7 cellular contexts compared by ENCODE assay signal in genomic region chr1:112673589-112674439, GRCh38. TPM values are rescaled to one million over a fixed set of nuclear protein-coding genes. Genes with fewer than 3 reads are reported as not detected.
A peak's percentile ranks its signal among the peaks of the same experiment; 100 is the strongest.
DNase-seq lines count a peak whose midpoint lies in the region; FAIRE-seq and TF ChIP-seq lines count a peak whose summit lies in the region.

No MANE protein-coding gene starts in this region.

- peaks cover 46% of the 10 kb centered on the region for H3K4me1 Mint-ChIP-seq in HFFc6 (ENCODE audit: low read depth)
- H3K4me1 Mint-ChIP-seq in dendritic cell treated with granulocyte-macrophage colony-stimulating factor and Interleukin-4, amounts not matched to agents 40 ng/mL and 50 ng/mL, for 4 days (ENCODE audit: low read depth), result peaks cover 34% of the 10 kb centered on the region

- H3K27me3 Mint-ChIP-seq in HFFc6 (ENCODE audit: insufficient read depth), result peaks cover 9% of the 10 kb centered on the region; the same call in 1 of the 2 replicates
- H3K27me3 Mint-ChIP-seq in dendritic cell treated with granulocyte-macrophage colony-stimulating factor and Interleukin-4, amounts not matched to agents 40 ng/mL and 50 ng/mL, for 4 days, result peaks cover 9% of the 10 kb centered on the region

- peaks cover 38% of the 10 kb centered on the region for H3K4me1 ChIP-seq in ES-I3 (ENCODE audit: insufficient read depth, low read length)
- peaks cover 30% of the 10 kb centered on the region for H3K4me1 ChIP-seq in suprapubic skin

- peak; percentile 65 for FAIRE-seq in RCC 7860 (lab: Jason Lieb, UNC)

- H3K9ac ChIP-seq in ES-I3 (ENCODE audit: low read depth, low read length), result peak overlapping the region; percentile 91

- WGBS in lower leg skin, 2 donors, result 3% methylated on average over 18 of the region's 18 CpGs
- WGBS in suprapubic skin, result 4% methylated on average over 18 of the region's 18 CpGs

- no peak for TF ChIP-seq EP300 in suprapubic skin (IDR thresholded peaks at IDR 0.05)

- peak overlapping the region; percentile 87 for H3K27ac ChIP-seq in suprapubic skin

- H3K27me3 ChIP-seq in suprapubic skin, result no peaks in the 10 kb centered on the region

- peaks cover 36% of the 10 kb centered on the region for H3K36me3 Mint-ChIP-seq in HFFc6 (ENCODE audit: low read depth)
- H3K36me3 Mint-ChIP-seq in dendritic cell treated with granulocyte-macrophage colony-stimulating factor and Interleukin-4, amounts not matched to agents 40 ng/mL and 50 ng/mL, for 4 days (ENCODE audit: low read depth), result peaks cover 53% of the 10 kb centered on the region

- TF ChIP-seq POLR2A in lower leg skin (IDR thresholded peaks at IDR 0.05) (no peak), suprapubic skin (IDR thresholded peaks at IDR 0.05) (no peak)

- DNase-seq in HFFc6 (peak; percentile 60), RCC 7860 (ENCODE audit: low spot score) (peak; percentile 54), lower leg skin (ENCODE audit: low spot score in 2 of 2) (peak in 1 of 2 donors; percentile 74), suprapubic skin (ENCODE audit: low spot score in 2 of 2) (no peak), NCI-H2227 treated with DMSO at 0.1 percent for 48 hours (lab: John Stamatoyannopoulos, UW) (no peak)

- H3K36me3 ChIP-seq in ES-I3 (ENCODE audit: insufficient read depth, low read length), result peaks cover 5% of the 10 kb centered on the region; the same call in 1 of the 2 replicates
- peaks cover 30% of the 10 kb centered on the region for H3K36me3 ChIP-seq in suprapubic skin

- H3K4me3 Mint-ChIP-seq in HFFc6, result peak overlapping the region; percentile 96
- H3K4me3 Mint-ChIP-seq in dendritic cell treated with granulocyte-macrophage colony-stimulating factor and Interleukin-4, amounts not matched to agents 40 ng/mL and 50 ng/mL, for 4 days, result peak overlapping the region; percentile 100

- peak overlapping the region; percentile 98 for H3K27ac Mint-ChIP-seq in HFFc6
- peak overlapping the region; percentile 100 for H3K27ac Mint-ChIP-seq in dendritic cell treated with granulocyte-macrophage colony-stimulating factor and Interleukin-4, amounts not matched to agents 40 ng/mL and 50 ng/mL, for 4 days

- no peaks in the 10 kb centered on the region for H3K9me3 Mint-ChIP-seq in HFFc6
- no peaks in the 10 kb centered on the region for H3K9me3 Mint-ChIP-seq in dendritic cell treated with granulocyte-macrophage colony-stimulating factor and Interleukin-4, amounts not matched to agents 40 ng/mL and 50 ng/mL, for 4 days

- H3K9me3 ChIP-seq in ES-I3 (ENCODE audit: control insufficient read depth, insufficient read depth, low read length), result no peaks in the 10 kb centered on the region
- no peaks in the 10 kb centered on the region for H3K9me3 ChIP-seq in suprapubic skin

- H3K4me3 ChIP-seq in lower leg skin (ENCODE audit: low read depth, poor library complexity, severe bottlenecking), result peak overlapping the region; percentile 79
- H3K4me3 ChIP-seq in suprapubic skin, result peak overlapping the region; percentile 93

- intact Hi-C loops in dendritic cell treated with granulocyte-macrophage colony-stimulating factor and Interleukin-4, amounts not matched to agents 40 ng/mL and 50 ng/mL, for 4 days (cut with micrococcal nuclease), result loop anchor here (2.0 to 5.0 kb wide), 2 partner anchors 31 to 47 kb away; no protein-coding TSS in a partner anchor
- intact Hi-C loops in lower leg skin (cut with DNase I; ENCODE audit: low total_unique reads), result no loop called here

- peak; percentile 78 for TF ChIP-seq CTCF in HFFc6 (IDR thresholded peaks at IDR 0.05)
- TF ChIP-seq CTCF in lower leg skin (IDR thresholded peaks at IDR 0.05), result no peak
- TF ChIP-seq CTCF in suprapubic skin (IDR thresholded peaks at IDR 0.05), result peak; percentile 9 to 47

RNA-seq across cellular contexts. Expression of gene MOV10, which starts 0.6 kb away (rescaled TPM):
- total RNA-seq in HFFc6 (2021; fragmentation: NEBNext Ultra II Directional; extraction: Animal tissue kit (Norgen Biotek cat#: 25700)), result 10 to 100 TPM; 61.6 to 86.0 (median 83.5) TPM
- total RNA-seq in lower leg skin (100 to 1,000 TPM in 1 of 4 donors, 10 to 100 TPM in 3; 46.2 to 105 (median 56.8) TPM), suprapubic skin (100 to 1,000 TPM in 1 of 4 donors, 10 to 100 TPM in 3; 42.8 to 147 (median 70.1) TPM)

RNA-seq across cellular contexts. Expression of gene RHOC, which starts 33.1 kb away (rescaled TPM):
- total RNA-seq in HFFc6 (2021; fragmentation: NEBNext Ultra II Directional; extraction: Animal tissue kit (Norgen Biotek cat#: 25700)), result 100 to 1,000 TPM; 579 to 610 (median 596) TPM
- 100 to 1,000 TPM; 133 to 214 (median 184) TPM for total RNA-seq in lower leg skin
- total RNA-seq in suprapubic skin, result 100 to 1,000 TPM; 138 to 185 (median 153) TPM

RNA-seq across cellular contexts. Expression of gene PPM1J, which starts 41.3 kb away (rescaled TPM):
- total RNA-seq in HFFc6 (2021; fragmentation: NEBNext Ultra II Directional; extraction: Animal tissue kit (Norgen Biotek cat#: 25700)), result 1 to 10 TPM; 1.1 to 1.7 (median 1.4) TPM
- 10 to 100 TPM; 11.9 to 16.5 (median 13.9) TPM for total RNA-seq in lower leg skin
- 10 to 100 TPM in 3 of 4 donors, 1 to 10 TPM in 1; 6.6 to 22.1 (median 13.4) TPM for total RNA-seq in suprapubic skin

RNA-seq across cellular contexts. Expression of gene CAPZA1, which starts 54.2 kb away (rescaled TPM):
- total RNA-seq in HFFc6 (2021; fragmentation: NEBNext Ultra II Directional; extraction: Animal tissue kit (Norgen Biotek cat#: 25700)), result 100 to 1,000 TPM; 230 to 293 (median 265) TPM
- 100 to 1,000 TPM; 110 to 170 (median 144) TPM for total RNA-seq in lower leg skin
- 100 to 1,000 TPM; 134 to 218 (median 200) TPM for total RNA-seq in suprapubic skin

RNA-seq across cellular contexts. Expression of gene ST7L, which starts 54.9 kb away (rescaled TPM):
- 10 to 100 TPM; 20.2 to 24.5 (median 23.7) TPM for total RNA-seq in HFFc6 (2021; fragmentation: NEBNext Ultra II Directional; extraction: Animal tissue kit (Norgen Biotek cat#: 25700))
- total RNA-seq in lower leg skin, result 10 to 100 TPM; 13.8 to 25.2 (median 24.4) TPM
- total RNA-seq in suprapubic skin, result 10 to 100 TPM; 16.2 to 40.7 (median 29.4) TPM

Comparison
In these comparisons a context has a peak if more than half of its experiments do, and no peak if none do; other contexts are left out.
1. DNase-seq: peak in HFFc6 (single experiment) and RCC 7860 (single experiment); none in suprapubic skin (0 of 2) and NCI-H2227 treated with DMSO at 0.1 percent for 48 hours (single experiment).
2. CTCF ChIP-seq: peak in HFFc6 (single experiment) and suprapubic skin (2 of 2); none in lower leg skin (0 of 3).